12 cellular contexts compared by ENCODE assay signal in the genomic region with DNA sequence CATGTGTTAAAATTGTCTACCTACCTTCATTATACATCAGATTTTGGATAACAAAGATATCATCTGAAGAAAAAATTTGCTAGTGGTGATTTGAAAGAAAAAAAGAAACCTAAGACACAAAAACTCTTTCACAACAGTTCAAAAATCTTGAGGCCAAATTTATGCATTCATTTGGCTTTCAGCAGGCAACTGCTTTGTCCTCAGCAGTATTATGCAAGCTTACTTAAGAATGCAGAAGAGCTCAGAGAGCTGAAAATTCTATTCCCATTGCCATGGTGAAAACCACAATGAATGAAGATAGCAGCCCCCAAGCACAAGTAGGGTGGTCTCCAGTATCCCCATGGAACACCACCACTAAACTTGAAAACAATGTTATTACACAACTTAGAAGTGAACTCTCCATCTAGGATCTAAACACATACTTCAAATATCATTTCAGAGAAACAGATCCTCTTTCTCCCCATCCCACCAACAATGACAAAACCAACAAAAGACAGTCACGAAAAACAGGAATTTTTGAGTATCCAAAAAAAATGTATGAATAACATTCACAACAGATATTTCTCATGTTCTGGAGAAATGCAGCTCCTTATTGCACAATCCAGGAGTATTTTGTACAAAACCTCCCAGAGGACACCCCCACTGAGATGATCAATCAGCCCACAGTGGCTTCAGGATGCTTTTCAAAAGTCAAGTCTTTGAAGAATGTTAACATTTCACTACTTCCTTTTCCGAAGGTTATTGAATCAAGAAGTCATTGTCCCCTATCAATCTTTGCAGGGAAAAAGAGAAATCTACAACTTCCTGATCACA.
DNase-seq lines count a peak whose midpoint lies in the region; ATAC-seq and TF ChIP-seq lines count a peak whose summit lies in the region.
"Had no signal": no experiment of that assay in that cellular context is flagged by ENCODE, and none has a peak within 500 bp of the region (broad histone marks: within the 10 kb centered on the region; RNA-seq: fewer than 3 reads in every experiment).

No MANE protein-coding gene starts in this region.

- no peak for TF ChIP-seq CTCF in type B pancreatic cell (conservative IDR thresholded peaks at IDR 0.05)

- H3K27ac Mint-ChIP-seq in type B pancreatic cell = peak overlapping the region; percentile 15

- DNase-seq in LHCN-M2 (ENCODE audit: low read depth) = peak; percentile 49
- peak; percentile 71 for DNase-seq in dermis blood vessel endothelial cell
- peak; percentile 89 for DNase-seq in iris pigment epithelial cell (ENCODE audit: low read depth)
- no peak for DNase-seq in type B pancreatic cell (ENCODE audit: extremely low spot score, unreplicated experiment)
- no peak for DNase-seq in activated CD4-positive, alpha-beta T cell treated with anti-CD3 and anti-CD28 coated beads, Interleukin-2, amount 50 U/mL, for 1 hour
- no peak for DNase-seq in activated CD4-positive, alpha-beta T cell treated with anti-CD3 and anti-CD28 coated beads for 1 hour
- DNase-seq: amygdala, Kasumi-1, mucosa of descending colon, NCI-H510A treated with DMSO at 0.1 percent for 48 hours had no signal

- no peaks in the 10 kb centered on the region for H3K36me3 Mint-ChIP-seq in type B pancreatic cell

- H3K9me3 Mint-ChIP-seq in type B pancreatic cell = no peaks in the 10 kb centered on the region

- no peak for ATAC-seq in GM19328 (IDR thresholded peaks at IDR 0.05; ENCODE audit: unreplicated experiment)
- ATAC-seq: esophagus mucosa, mucosa of descending colon had no signal

- no peak overlapping the region for H3K4me3 Mint-ChIP-seq in type B pancreatic cell

- H3K27me3 Mint-ChIP-seq in type B pancreatic cell = no peaks in the 10 kb centered on the region

- peaks cover 26% of the 10 kb centered on the region for H3K4me1 Mint-ChIP-seq in type B pancreatic cell (ENCODE audit: unreplicated experiment)

Comparison
In these comparisons a context has a peak if more than half of its experiments do, and no peak if none do; other contexts are left out.
1. DNase-seq: peak in LHCN-M2 (single experiment), dermis blood vessel endothelial cell (single experiment) and iris pigment epithelial cell (single experiment); none in type B pancreatic cell (single experiment), activated CD4-positive, alpha-beta T cell treated with anti-CD3 and anti-CD28 coated beads, Interleukin-2, amount 50 U/mL, for 1 hour (single experiment) and activated CD4-positive, alpha-beta T cell treated with anti-CD3 and anti-CD28 coated beads for 1 hour (single experiment).